In genomic region chr12:10293570-10294227, GRCh38 we compare ENCODE assay signal across 19 cellular contexts. TPM values are rescaled to one million over a fixed set of nuclear protein-coding genes. Genes with fewer than 3 reads are reported as not detected.
DNase-seq lines count a peak whose midpoint lies in the region; ATAC-seq and TF ChIP-seq lines count a peak whose summit lies in the region.
"Had no signal": no experiment of that assay in that cellular context is flagged by ENCODE, and none has a peak within 500 bp of the region (broad histone marks: within the 10 kb centered on the region; RNA-seq: fewer than 3 reads in every experiment).

No MANE protein-coding gene starts in this region.

- peaks cover 56% of the 10 kb centered on the region for H3K4me1 Mint-ChIP-seq in activated T-cell treated with anti-CD3 and anti-CD28 coated beads, Interleukin-2, amount 50 U/mL, for 72 hours (ENCODE audit: low read depth)
- peaks cover 53% of the 10 kb centered on the region for H3K4me1 Mint-ChIP-seq in activated naive CD8-positive, alpha-beta T cell (ENCODE audit: low read depth)

- peaks cover 18% of the 10 kb centered on the region for H3K27me3 Mint-ChIP-seq in activated T-cell treated with anti-CD3 and anti-CD28 coated beads, Interleukin-2, amount 50 U/mL, for 72 hours (ENCODE audit: low read depth)
- H3K27me3 Mint-ChIP-seq in activated naive CD8-positive, alpha-beta T cell: no peaks in the 10 kb centered on the region

- peak overlapping the region; percentile 46 to 48 for H3K4me3 Mint-ChIP-seq in activated T-cell treated with anti-CD3 and anti-CD28 coated beads, Interleukin-2, amount 50 U/mL, for 72 hours
- H3K4me3 Mint-ChIP-seq in activated naive CD8-positive, alpha-beta T cell: peak overlapping the region; percentile 15
- H3K4me3 Mint-ChIP-seq: activated CD4-positive, alpha-beta memory T cell treated with anti-CD3 and anti-CD28 coated beads, Interleukin-2, amount 10 ng/mL, durations not matched to agents 7 days and 5 days had no signal

- peak in 1 of 2 donors; percentile 13 for DNase-seq in activated T-cell treated with anti-CD3 and anti-CD28 coated beads, Interleukin-2, amount 50 U/mL, for 72 hours
- no peak for DNase-seq in activated T-cell treated with anti-CD3 and anti-CD28 coated beads, Interleukin-2, amount 50 U/mL, for 48 hours
- no peak for DNase-seq in stimulated activated naive CD8-positive, alpha-beta T cell treated with anti-CD3 and anti-CD28 coated beads, Interleukin-15, Interleukin-2, amounts not matched to agents 100 U/mL and 50 U/mL, for 24 hours
- DNase-seq in coronary artery (ENCODE audit: low spot score): no peak
- DNase-seq: activated CD4-positive, alpha-beta memory T cell treated with anti-CD3 and anti-CD28 coated beads, Interleukin-2, amount 10 ng/mL, durations not matched to agents 7 days and 5 days; gastrocnemius medialis; left ventricle myocardium inferior; NCI-H2107; ovary; Peyer's patch; SK-N-SH; stimulated activated CD4-positive, alpha-beta T cell treated with anti-CD3 and anti-CD28 coated beads, Interleukin-1b, Interleukin-23, amount 100 ng/mL, for 48 hours had no signal

- peaks cover 3 to 6% of the 10 kb centered on the region in 2 donors for H3K9me3 Mint-ChIP-seq in activated T-cell treated with anti-CD3 and anti-CD28 coated beads, Interleukin-2, amount 50 U/mL, for 72 hours
- H3K9me3 Mint-ChIP-seq in activated naive CD8-positive, alpha-beta T cell (ENCODE audit: low read depth): no peaks in the 10 kb centered on the region
- H3K9me3 Mint-ChIP-seq: activated CD4-positive, alpha-beta memory T cell treated with anti-CD3 and anti-CD28 coated beads, Interleukin-2, amount 10 ng/mL, durations not matched to agents 7 days and 5 days had no signal

- H3K27ac ChIP-seq in coronary artery: no peak overlapping the region
- H3K27ac ChIP-seq: gastrocnemius medialis, HL-60, left ventricle myocardium inferior, ovary, Peyer's patch had no signal

- no peak overlapping the region for H3K4me3 ChIP-seq in coronary artery
- H3K4me3 ChIP-seq: gastrocnemius medialis, left ventricle myocardium inferior, ovary, Peyer's patch had no signal

- H3K36me3 Mint-ChIP-seq in activated T-cell treated with anti-CD3 and anti-CD28 coated beads, Interleukin-2, amount 50 U/mL, for 72 hours (ENCODE audit: insufficient read depth in 2 of 2): peaks cover 2 to 4% of the 10 kb centered on the region in 2 donors
- no peaks in the 10 kb centered on the region for H3K36me3 Mint-ChIP-seq in activated naive CD8-positive, alpha-beta T cell

- peak overlapping the region; percentile 42 for H3K27ac Mint-ChIP-seq in activated T-cell treated with anti-CD3 and anti-CD28 coated beads, Interleukin-2, amount 50 U/mL, for 72 hours
- peak overlapping the region; percentile 61 for H3K27ac Mint-ChIP-seq in activated naive CD8-positive, alpha-beta T cell
- H3K27ac Mint-ChIP-seq: activated CD4-positive, alpha-beta memory T cell treated with anti-CD3 and anti-CD28 coated beads, Interleukin-2, amount 10 ng/mL, durations not matched to agents 7 days and 5 days had no signal

- TF ChIP-seq CTCF in coronary artery (IDR thresholded peaks at IDR 0.05): no peak

- ATAC-seq in activated T-cell treated with anti-CD3 and anti-CD28 coated beads, Interleukin-2, amount 50 U/mL, for 72 hours (replicated peaks in 1 of 2): peak; percentile 61 to 75
- ATAC-seq in HG02973 (IDR thresholded peaks at IDR 0.05; ENCODE audit: unreplicated experiment) (peak; percentile 16), GM19452 (IDR thresholded peaks at IDR 0.05; ENCODE audit: unreplicated experiment) (no peak), esophagus mucosa (no peak)
- ATAC-seq in stimulated activated naive CD8-positive, alpha-beta T cell treated with anti-CD3 and anti-CD28 coated beads, Interleukin-15, Interleukin-2, amounts not matched to agents 100 U/mL and 50 U/mL, for 24 hours: peak; percentile 50
- ATAC-seq: gastrocnemius medialis, sciatic nerve had no signal

RNA-seq across cellular contexts. Expression of gene KLRD1, which starts 14.0 kb away (rescaled TPM):
- 1 to 10 TPM; 2.0 to 6.6 TPM for total RNA-seq in activated T-cell treated with anti-CD3 and anti-CD28 coated beads, Interleukin-2, amount 50 U/mL, for 72 hours
- total RNA-seq in esophagus mucosa: not detected
- total RNA-seq: epithelial cell of proximal tubule had no signal

Comparison
In these comparisons a context has a peak if more than half of its experiments do, and no peak if none do; other contexts are left out.
1. ATAC-seq: peak in activated T-cell treated with anti-CD3 and anti-CD28 coated beads, Interleukin-2, amount 50 U/mL, for 72 hours (2 of 2), HG02973 (single experiment) and stimulated activated naive CD8-positive, alpha-beta T cell treated with anti-CD3 and anti-CD28 coated beads, Interleukin-15, Interleukin-2, amounts not matched to agents 100 U/mL and 50 U/mL, for 24 hours (single experiment); none in GM19452 (single experiment) and esophagus mucosa (single experiment).